8 cellular contexts compared by ENCODE assay signal in the genomic region with DNA sequence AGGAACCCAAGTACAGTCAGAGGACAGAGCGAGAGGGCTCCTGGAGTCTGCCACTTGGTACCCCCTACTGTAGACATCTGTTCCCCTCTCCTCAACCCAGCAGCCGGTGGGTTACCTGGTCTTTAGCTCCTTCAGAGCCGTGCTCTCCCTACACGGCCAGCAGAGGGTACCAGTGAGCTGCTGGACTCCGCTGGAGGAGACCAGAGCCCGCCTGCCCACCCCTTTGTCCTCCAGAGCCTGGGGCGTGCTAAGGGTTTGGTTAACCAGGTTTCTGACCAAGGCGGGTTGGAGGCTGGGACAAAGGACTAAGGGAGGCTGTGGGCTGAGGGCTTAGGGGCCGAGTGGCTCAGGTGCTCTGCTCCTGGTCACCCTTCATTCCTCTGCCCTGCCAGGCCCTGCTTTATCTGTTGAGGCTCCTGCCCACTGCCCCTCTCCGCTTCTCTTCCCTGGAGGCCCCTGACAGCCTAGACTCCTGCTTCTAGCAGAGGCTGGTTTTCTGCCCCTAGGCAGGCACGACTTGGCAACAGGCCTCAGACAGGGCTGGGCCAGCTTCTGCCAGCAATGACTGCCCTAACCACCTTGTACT. TPM values are rescaled to one million over a fixed set of nuclear protein-coding genes. Genes with fewer than 3 reads are reported as not detected.
DNase-seq lines count a peak whose midpoint lies in the region; ATAC-seq lines count a peak whose summit lies in the region.

No MANE protein-coding gene starts in this region.

- H3K18ac ChIP-seq in mesenchymal stem cell (ENCODE audit: low read depth in 1 of 2, low read length in 2 of 2) = no peak overlapping the region

- peaks cover 26 to 30% of the 10 kb centered on the region in 2 donors for H3K4me1 ChIP-seq in duodenal mucosa (ENCODE audit: control insufficient read depth in 1 of 2, insufficient read depth in 2 of 2, low read length in 2 of 2)
- peaks cover 18% of the 10 kb centered on the region for H3K4me1 ChIP-seq in mesenchymal stem cell (ENCODE audit: control insufficient read depth, insufficient read depth, low read depth, low read length)

- H3K4me3 Mint-ChIP-seq in stimulated activated naive B cell treated with anti-CD40 and anti-IgM and Interleukin-4, amounts not matched to agents 10 μg/mL and 1 μg/mL and 100 μg/mL, for 72 hours = no peak overlapping the region

- peaks cover 41 to 53% of the 10 kb centered on the region in 2 donors for H3K27me3 Mint-ChIP-seq in stimulated activated naive B cell treated with anti-CD40 and anti-IgM and Interleukin-4, amounts not matched to agents 10 μg/mL and 1 μg/mL and 100 μg/mL, for 72 hours

- no peak overlapping the region for H3K14ac ChIP-seq in mesenchymal stem cell (ENCODE audit: low read length in 2 of 2)

- no peak overlapping the region for H3K4me2 ChIP-seq in mesenchymal stem cell (ENCODE audit: low read length, poor library complexity, severe bottlenecking)

- H3K9ac ChIP-seq in duodenal mucosa (ENCODE audit: low read depth in 1 of 2, low read length in 2 of 2) = peak overlapping the region; percentile 56 to 98
- peak overlapping the region; percentile 81 for H3K9ac ChIP-seq in mesenchymal stem cell (ENCODE audit: low read length)

- H4K91ac ChIP-seq in mesenchymal stem cell (ENCODE audit: low read length) = no peak overlapping the region

- no peak overlapping the region for H3K27ac Mint-ChIP-seq in stimulated activated naive B cell treated with anti-CD40 and anti-IgM and Interleukin-4, amounts not matched to agents 10 μg/mL and 1 μg/mL and 100 μg/mL, for 72 hours

- no peak overlapping the region for H2BK15ac ChIP-seq in mesenchymal stem cell (ENCODE audit: low read depth, poor library complexity, severe bottlenecking)

- no peaks in the 10 kb centered on the region for H3K9me3 Mint-ChIP-seq in stimulated activated naive B cell treated with anti-CD40 and anti-IgM and Interleukin-4, amounts not matched to agents 10 μg/mL and 1 μg/mL and 100 μg/mL, for 72 hours

- H2AK5ac ChIP-seq in mesenchymal stem cell (ENCODE audit: low read length, severe bottlenecking) = no peak overlapping the region

- peaks cover 2 to 7% of the 10 kb centered on the region in 2 donors for H3K36me3 Mint-ChIP-seq in stimulated activated naive B cell treated with anti-CD40 and anti-IgM and Interleukin-4, amounts not matched to agents 10 μg/mL and 1 μg/mL and 100 μg/mL, for 72 hours

- H3K36me3 ChIP-seq in duodenal mucosa (ENCODE audit: control insufficient read depth in 1 of 2, insufficient read depth in 2 of 2, low read length in 2 of 2) = no peaks in the 10 kb centered on the region
- H3K36me3 ChIP-seq in mesenchymal stem cell (ENCODE audit: control insufficient read depth in 1 of 2, insufficient read depth in 2 of 2, low read depth in 1 of 2, low read length in 2 of 2) = peaks cover 2 to 4% of the 10 kb centered on the region in 2 experiments

- H3K4me3 ChIP-seq in duodenal mucosa (ENCODE audit: low read depth in 1 of 2, low read length in 2 of 2) (no peak overlapping the region), mesenchymal stem cell (ENCODE audit: insufficient read depth in 1 of 2, low read depth in 1 of 2, low read length in 2 of 2) (no peak overlapping the region)

- H3K4me1 Mint-ChIP-seq in stimulated activated naive B cell treated with anti-CD40 and anti-IgM and Interleukin-4, amounts not matched to agents 10 μg/mL and 1 μg/mL and 100 μg/mL, for 72 hours = peaks cover 19 to 27% of the 10 kb centered on the region in 2 donors

- H3K9me3 ChIP-seq in duodenal mucosa (ENCODE audit: control insufficient read depth in 1 of 2, low read length in 2 of 2) (no peaks in the 10 kb centered on the region), mesenchymal stem cell (ENCODE audit: control insufficient read depth, low read length) (no peaks in the 10 kb centered on the region)

- peak; percentile 72 to 74 for ATAC-seq in stimulated activated naive B cell treated with anti-CD40 and anti-IgM and Interleukin-4, amounts not matched to agents 10 μg/mL and 1 μg/mL and 100 μg/mL, for 72 hours (replicated peaks)
- no peak for ATAC-seq in GM18907 (IDR thresholded peaks at IDR 0.05; ENCODE audit: unreplicated experiment)

- H3K4ac ChIP-seq in mesenchymal stem cell (ENCODE audit: low read depth in 1 of 2, low read length in 2 of 2) = no peak overlapping the region

- H3K79me1 ChIP-seq in mesenchymal stem cell (replicated peaks; ENCODE audit: low read length, poor library complexity, severe bottlenecking) = no peaks in the 10 kb centered on the region

- no peak overlapping the region for H2BK12ac ChIP-seq in mesenchymal stem cell (ENCODE audit: low read length in 2 of 2)

- H3K27ac ChIP-seq in duodenal mucosa (ENCODE audit: low read depth, low read length) = peak overlapping the region; percentile 97
- no peak overlapping the region for H3K27ac ChIP-seq in mesenchymal stem cell (ENCODE audit: low read length, poor library complexity, severe bottlenecking)

- H2AFZ ChIP-seq in mesenchymal stem cell (ENCODE audit: low read depth, low read length) = no peak overlapping the region

- H3K23ac ChIP-seq in mesenchymal stem cell (ENCODE audit: low read length in 2 of 2) = peak overlapping the region in 1 of 2 experiments; percentile 54

- peaks cover 8 to 14% of the 10 kb centered on the region in 2 donors for H3K27me3 ChIP-seq in duodenal mucosa (ENCODE audit: control insufficient read depth in 1 of 2, insufficient read depth in 2 of 2, low read length in 2 of 2)
- H3K27me3 ChIP-seq in mesenchymal stem cell (ENCODE audit: control insufficient read depth in 1 of 2, insufficient read depth in 1 of 2, low read length in 2 of 2) = peaks cover 20 to 76% of the 10 kb centered on the region in 2 experiments

- peak; percentile 66 for DNase-seq in Ammon's horn (ENCODE audit: low spot score)
- peak; percentile 48 for DNase-seq in H4 (ENCODE audit: low spot score)
- DNase-seq in NCI-H524 (lab: John Stamatoyannopoulos, UW) = peak; percentile 88 to 93
- peak; percentile 42 to 45 for DNase-seq in activated CD4-positive, alpha-beta T cell treated with anti-CD3 and anti-CD28 coated beads, Interleukin-2, amount 50 U/mL, for 4 hours
- DNase-seq in mesenchymal stem cell = peak; percentile 71
- DNase-seq in stimulated activated naive B cell treated with anti-CD40 and anti-IgM and Interleukin-4, amounts not matched to agents 10 μg/mL and 1 μg/mL and 100 μg/mL, for 72 hours = peak; percentile 46

- H2BK120ac ChIP-seq in mesenchymal stem cell (ENCODE audit: low read depth, low read length) = no peak overlapping the region

- H2BK5ac ChIP-seq in mesenchymal stem cell (ENCODE audit: low read depth, low read length, poor library complexity, severe bottlenecking) = no peak overlapping the region

- 20% methylated on average over 11 of the region's 11 CpGs for WGBS in mesenchymal stem cell

- H4K8ac ChIP-seq in mesenchymal stem cell (ENCODE audit: low read length) = no peak overlapping the region

RNA-seq across cellular contexts. Expression of gene HSD11B2, which starts 2.7 kb away (rescaled TPM):
- 0.10 TPM in 1 of 2 replicates, not detected in the other for total RNA-seq in H4 (2014; rRNA removed; shearing (Covaris generic))
- 0.08 TPM for polyA plus RNA-seq in mesenchymal stem cell (2013, experiment 1 of 2)
- polyA plus RNA-seq in mesenchymal stem cell (2013, experiment 2 of 2) = not detected

RNA-seq across cellular contexts. Expression of gene ZDHHC1, which starts 12.0 kb away (rescaled TPM):
- total RNA-seq in H4 (2014; rRNA removed; shearing (Covaris generic)) = 3.0 and 3.2 TPM in 2 replicates
- polyA plus RNA-seq in mesenchymal stem cell (2013, experiment 1 of 2) = 6.6 TPM
- 6.1 TPM for polyA plus RNA-seq in mesenchymal stem cell (2013, experiment 2 of 2)

RNA-seq across cellular contexts. Expression of gene TPPP3, which starts 34.9 kb away (rescaled TPM):
- not detected in 2 replicates for total RNA-seq in H4 (2014; rRNA removed; shearing (Covaris generic))
- polyA plus RNA-seq in mesenchymal stem cell (2013, experiment 1 of 2) = 8.2 TPM
- 7.4 TPM for polyA plus RNA-seq in mesenchymal stem cell (2013, experiment 2 of 2)

RNA-seq across cellular contexts. Expression of gene ATP6V0D1, which starts 52.7 kb away (rescaled TPM):
- 99.0 and 101 TPM in 2 replicates for total RNA-seq in H4 (2014; rRNA removed; shearing (Covaris generic))
- polyA plus RNA-seq in mesenchymal stem cell (2013, experiment 1 of 2) = 140 TPM
- 136 TPM for polyA plus RNA-seq in mesenchymal stem cell (2013, experiment 2 of 2)

RNA-seq across cellular contexts. Expression of gene AGRP, which starts 55.1 kb away (rescaled TPM):
- not detected in 2 replicates for total RNA-seq in H4 (2014; rRNA removed; shearing (Covaris generic))
- not detected for polyA plus RNA-seq in mesenchymal stem cell (2013, experiment 1 of 2)
- not detected for polyA plus RNA-seq in mesenchymal stem cell (2013, experiment 2 of 2)
